ENCODE assay signal across 8 cellular contexts in the genomic region with DNA sequence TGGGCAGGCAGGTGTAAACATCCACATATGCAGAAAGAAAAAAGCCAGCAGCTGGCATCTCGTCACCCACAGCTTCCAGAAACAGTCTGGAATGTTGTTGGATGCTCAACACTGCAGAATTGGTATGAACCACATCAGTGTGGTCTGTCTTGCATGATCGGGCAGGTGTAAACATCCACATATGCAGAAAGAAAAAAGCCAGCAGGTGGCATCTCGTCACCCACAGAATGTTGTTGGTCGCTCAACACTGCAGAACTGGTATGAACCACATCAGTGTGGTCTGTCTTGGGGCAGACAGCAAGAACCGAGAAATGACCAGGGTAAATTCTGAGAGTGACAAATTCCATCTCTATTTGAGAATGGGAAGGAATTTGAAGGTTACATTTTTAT. TPM values are rescaled to one million over a fixed set of nuclear protein-coding genes. Genes with fewer than 3 reads are reported as not detected.
DNase-seq lines count a peak whose midpoint lies in the region; ATAC-seq and TF ChIP-seq lines count a peak whose summit lies in the region.

No MANE protein-coding gene starts in this region.

- no peak for TF ChIP-seq POLR2A in Peyer's patch (IDR thresholded peaks at IDR 0.05)

- peak overlapping the region in 1 of 4 donors; percentile 59 for H3K27ac ChIP-seq in Peyer's patch

- H3K4me3 ChIP-seq in Peyer's patch, result no peak overlapping the region
- H3K4me3 ChIP-seq in kidney epithelial cell (ENCODE audit: low read depth, low read length), result no peak overlapping the region

- peaks cover 0 to 5% (median 0%) of the 10 kb centered on the region in 4 donors for H3K4me1 ChIP-seq in Peyer's patch

- TF ChIP-seq CTCF in Peyer's patch (IDR thresholded peaks at IDR 0.05) (peak in 3 of 6 experiments; percentile 0 to 22 (median 17)), kidney epithelial cell (IDR thresholded peaks at IDR 0.05; ENCODE audit: insufficient read depth, low read length, poor library complexity, severe bottlenecking) (peak; percentile 36)

- H3K9me3 ChIP-seq in Peyer's patch, result no peaks in the 10 kb centered on the region

- H3K36me3 ChIP-seq in Peyer's patch (no peaks in the 10 kb centered on the region), kidney epithelial cell (ENCODE audit: control insufficient read depth, insufficient read depth, low read length) (no peaks in the 10 kb centered on the region)

- H3K27me3 ChIP-seq in Peyer's patch (no peaks in the 10 kb centered on the region), kidney epithelial cell (ENCODE audit: control insufficient read depth, insufficient read depth, low read length) (no peaks in the 10 kb centered on the region)

- ATAC-seq in HG02885 (IDR thresholded peaks at IDR 0.05; ENCODE audit: poor library complexity, unreplicated experiment), result peak; percentile 89

- DNase-seq in stimulated activated naive CD4-positive, alpha-beta T cell (lab: John Stamatoyannopoulos, UW), result peak in 5 of 6 experiments; percentile 5 to 31 (median 16)
- DNase-seq in stimulated activated naive CD4-positive, alpha-beta T cell treated with Interleukin-2 at 50 U/mL for 16 hours (lab: John Stamatoyannopoulos, UW), result no peak
- peak in 2 of 3 donors; percentile 68 to 77 for DNase-seq in Peyer's patch
- DNase-seq in kidney epithelial cell (ENCODE audit: low read depth), result peak; percentile 93
- no peak for DNase-seq in KG1 (lab: John Stamatoyannopoulos, UW)
- no peak for DNase-seq in Kasumi-1 (lab: John Stamatoyannopoulos, UW)
- no peak for DNase-seq in foreskin melanocyte

RNA-seq across cellular contexts. Expression of gene DOCK10, which starts 39.6 kb away (rescaled TPM):
- total RNA-seq in Peyer's patch (10 to 100 TPM; 14.6 to 97.4 (median 23.5) TPM), kidney epithelial cell (1.2 and 5.0 TPM in 2 replicates)

Comparison
In these comparisons a context has a peak if more than half of its experiments do, and no peak if none do; other contexts are left out.
1. DNase-seq: peak in stimulated activated naive CD4-positive, alpha-beta T cell (5 of 6), Peyer's patch (2 of 3) and kidney epithelial cell (single experiment); none in stimulated activated naive CD4-positive, alpha-beta T cell treated with Interleukin-2 at 50 U/mL for 16 hours (single experiment), KG1 (single experiment), Kasumi-1 (0 of 2) and foreskin melanocyte (single experiment).